ENCODE assay signal across 19 cellular contexts in genomic region chr2:126686286-126686685, GRCh38.
"Had no signal": no experiment of that assay in that cellular context is flagged by ENCODE, and none has a peak within 500 bp of the region (broad histone marks: within the 10 kb centered on the region; RNA-seq: fewer than 3 reads in every experiment).

No MANE protein-coding gene starts in this region.

- ATAC-seq: heart right ventricle, left cardiac atrium, sciatic nerve, upper lobe of right lung had no signal

- H3K4me3 Mint-ChIP-seq: nephron progenitor cell; stimulated activated naive CD8-positive, alpha-beta T cell treated with anti-CD3 and anti-CD28 coated beads, Interleukin-15, Interleukin-2, amounts not matched to agents 100 ng/mL and 50 ng/mL, for 24 hours; T-helper 1 cell treated with Interleukin-12 subunit alpha and Interleukin-12 subunit beta and Interleukin-4 antibody, amounts not matched to agents 30 μg/mL and 1 μg/mL, for 36 hours had no signal

- H3K27ac Mint-ChIP-seq: nephron progenitor cell; T-helper 1 cell treated with Interleukin-12 subunit alpha and Interleukin-12 subunit beta and Interleukin-4 antibody, amounts not matched to agents 30 μg/mL and 1 μg/mL, for 36 hours had no signal

- H3K9me3 ChIP-seq: thyroid gland, upper lobe of right lung had no signal

- H3K27ac ChIP-seq: thyroid gland, upper lobe of right lung had no signal

- H3K27me3 ChIP-seq: heart right ventricle, thyroid gland, upper lobe of right lung had no signal

- H3K4me3 ChIP-seq: heart right ventricle, smooth muscle cell, thyroid gland, upper lobe of right lung had no signal

- DNase-seq: activated CD4-positive, alpha-beta T cell treated with anti-CD3 and anti-CD28 coated beads for 48 hours; activated CD4-positive, CD25-positive, alpha-beta regulatory T cell; activated gamma-delta T cell treated with Interleukin-2 at 50 U/mL for 16 hours; activated T-cell treated with anti-CD3 and anti-CD28 coated beads, Interleukin-2, amount 50 U/mL, for 1 hour; amygdala; heart right ventricle; islet precursor cell; left cardiac atrium; midbrain; nephron progenitor cell; stimulated activated CD4-positive, alpha-beta T cell treated with anti-CD3 and anti-CD28 coated beads, Interleukin-4, amount 100 ng/mL, for 1 hour; substantia nigra; thyroid gland; upper lobe of right lung had no signal

- H3K36me3 ChIP-seq: thyroid gland, upper lobe of right lung had no signal

- H3K27me3 Mint-ChIP-seq: activated naive CD8-positive, alpha-beta T cell; stimulated activated naive CD8-positive, alpha-beta T cell treated with anti-CD3 and anti-CD28 coated beads, Interleukin-15, Interleukin-2, amounts not matched to agents 100 ng/mL and 50 ng/mL, for 24 hours had no signal

- H3K4me1 ChIP-seq: thyroid gland had no signal

- H3K4me1 Mint-ChIP-seq: nephron progenitor cell had no signal
